Comparison of ENCODE assay signal across 8 cellular contexts in the genomic region with DNA sequence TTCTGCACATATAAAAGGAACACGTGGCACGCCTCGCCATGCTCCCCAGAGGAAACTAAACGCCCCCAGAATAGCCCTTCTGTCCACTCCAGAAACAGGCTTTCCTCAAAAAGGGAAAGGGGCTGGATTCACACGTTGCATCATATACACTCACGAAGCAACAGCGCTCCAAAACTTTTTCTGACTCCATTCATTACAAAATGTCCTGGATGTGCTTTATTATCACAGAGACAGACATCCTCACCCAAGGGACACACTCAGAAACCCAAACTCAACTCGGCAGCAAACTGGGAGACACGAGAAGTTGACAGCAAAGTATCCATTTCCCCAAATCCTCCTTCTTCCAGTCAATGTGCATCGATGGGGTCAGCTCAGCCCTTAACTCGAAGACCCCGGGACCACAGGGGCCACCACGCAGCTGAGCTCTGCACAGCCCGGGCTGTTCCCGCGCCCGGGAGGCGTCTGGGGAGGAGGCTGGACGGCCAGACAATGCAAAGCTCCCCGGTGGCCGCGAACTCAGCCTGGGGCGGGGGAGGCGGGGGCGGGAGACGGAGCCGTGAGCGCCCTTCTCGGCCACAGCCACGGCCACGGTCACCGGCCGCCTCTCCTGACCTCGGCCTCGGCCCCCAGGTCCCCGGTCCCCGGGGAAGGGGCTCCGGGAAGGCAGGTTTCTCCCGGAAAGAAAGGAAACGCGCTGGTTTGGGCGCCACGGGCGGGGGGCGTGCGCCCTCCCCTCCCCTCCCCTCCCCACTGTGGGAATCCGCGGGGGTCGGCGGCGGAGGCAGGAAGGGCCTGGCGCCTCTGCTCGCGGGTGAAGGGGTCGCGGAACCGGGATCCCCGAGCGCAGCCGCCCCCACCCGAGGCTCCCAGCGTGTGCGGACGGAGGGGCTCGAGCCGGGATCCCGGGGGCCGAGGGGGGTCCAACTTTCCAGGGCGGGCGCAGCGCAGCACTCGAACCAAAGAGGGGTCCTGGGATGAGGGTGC. TPM values are rescaled to one million over a fixed set of nuclear protein-coding genes. Genes with fewer than 3 reads are reported as not detected.
DNase-seq lines count a peak whose midpoint lies in the region; ATAC-seq, FAIRE-seq and TF ChIP-seq lines count a peak whose summit lies in the region.

No MANE protein-coding gene starts in this region.

- no peak for TF ChIP-seq EP300 in A549 (IDR thresholded peaks at IDR 0.05)

- H3K4me3 Mint-ChIP-seq in type B pancreatic cell = peak overlapping the region; percentile 93

- intact Hi-C loops in body of pancreas (cut with DNase I) (no loop called here), left lung (cut with DNase I) (loop anchor here in 1 of 2 donors (5.0 to 10.0 kb wide), 2 partner anchors 74 to 181 kb away; no protein-coding TSS in a partner anchor)

- peaks cover 11% of the 10 kb centered on the region for H3K36me3 Mint-ChIP-seq in type B pancreatic cell

- H3K4me1 Mint-ChIP-seq in type B pancreatic cell (ENCODE audit: unreplicated experiment) = peaks cover 45% of the 10 kb centered on the region

- peak; percentile 94 for FAIRE-seq in A549 (lab: Jason Lieb, UNC)

- H3K27ac ChIP-seq in A549 (peak overlapping the region; percentile 76 to 91), body of pancreas (peak overlapping the region in 3 of 4 donors; percentile 54 to 90 (median 70)), left lung (peak overlapping the region; percentile 63 to 67)

- no peaks in the 10 kb centered on the region for H3K27me3 ChIP-seq in body of pancreas
- H3K27me3 ChIP-seq in left lung = peaks cover 0 to 26% of the 10 kb centered on the region in 2 donors

- no peaks in the 10 kb centered on the region for H3K9me3 Mint-ChIP-seq in type B pancreatic cell

- H3K36me3 ChIP-seq in body of pancreas (replicated peaks in 1 of 2; ENCODE audit: insufficient read depth in 1 of 2, low read depth in 2 of 2) (no peaks in the 10 kb centered on the region), left lung (no peaks in the 10 kb centered on the region)

- 34% methylated on average over 18 of the region's 72 CpGs for WGBS in A549 (ENCODE audit: missing lambda C conversion rate)
- 2 to 35% methylated on average over 10 to 47 of the region's 72 CpGs for WGBS in body of pancreas, 2 donors

- TF ChIP-seq POLR2A in A549 (IDR thresholded peaks at IDR 0.05; ENCODE audit: low read length) (no peak), body of pancreas (IDR thresholded peaks at IDR 0.05) (peak in 1 of 3 donors; percentile 15)

- H3K4me3 ChIP-seq in A549 (peak overlapping the region; percentile 89), body of pancreas (peak overlapping the region; percentile 44 to 77), left lung (peak overlapping the region; percentile 60 to 61)

- peak overlapping the region; percentile 85 for H3K27ac Mint-ChIP-seq in type B pancreatic cell

- POLR2A ChIA-PET in A549 (lab: Yijun Ruan, JAX) (interaction anchor here (0.6 to 2.6 kb wide), 6 partner anchors 18 to 196 kb away, joined by 3 to 25 read pairs (median 6); a partner anchor contains a TSS), HEK293T (lab: Yijun Ruan, JAX) (interaction anchor here (0.7 to 1.4 kb wide), 3 partner anchors 9 to 182 kb away, joined by 3 to 5 read pairs (median 3); no protein-coding TSS in a partner anchor)

- H3K9me3 ChIP-seq in A549 = no peaks in the 10 kb centered on the region
- H3K9me3 ChIP-seq in body of pancreas = no peaks in the 10 kb centered on the region
- no peaks in the 10 kb centered on the region for H3K9me3 ChIP-seq in left lung

- TF ChIP-seq CTCF in A549 (IDR thresholded peaks at IDR 0.05) = no peak
- no peak for TF ChIP-seq CTCF in body of pancreas (IDR thresholded peaks at IDR 0.05)
- no peak for TF ChIP-seq CTCF in left lung (IDR thresholded peaks at IDR 0.05)
- no peak for TF ChIP-seq CTCF in type B pancreatic cell (conservative IDR thresholded peaks at IDR 0.05)

- CTCF ChIA-PET in A549 (lab: Yijun Ruan, JAX) = interaction anchor here (0.7 to 14.3 kb wide), 14 partner anchors 11 to 226 kb away, joined by 3 to 428 read pairs (median 35); a partner anchor contains a TSS
- CTCF ChIA-PET in HEK293T (lab: Yijun Ruan, JAX) = interaction anchor here (1.0 to 2.8 kb wide), 2 partner anchors 78 to 183 kb away, joined by 3 to 34 read pairs; no protein-coding TSS in a partner anchor

- DNase-seq in A549 (ENCODE audit: low read depth in 1 of 2, low spot score in 1 of 2) (no peak), HEK293T (ENCODE audit: extremely low spot score) (peak; percentile 46), body of pancreas (peak in 3 of 4 donors; percentile 47 to 60 (median 50)), left lung (peak; percentile 45 to 88), type B pancreatic cell (ENCODE audit: extremely low spot score, unreplicated experiment) (no peak), activated gamma-delta T cell (lab: John Stamatoyannopoulos, UW) (no peak), DMS153 treated with DMSO at 0.1 percent for 48 hours (lab: John Stamatoyannopoulos, UW; ENCODE audit: unreplicated experiment) (no peak)

- ATAC-seq in A549 (peak; percentile 10 to 49; a peak in 3 of 6 replicates), body of pancreas (no peak), left lung (peak; percentile 6), HG02970 (IDR thresholded peaks at IDR 0.05; ENCODE audit: low FRiP score, unreplicated experiment) (no peak)

- TF ChIP-seq RAD21 in A549 (conservative IDR thresholded peaks at IDR 0.05 in 1 of 2, IDR thresholded peaks at IDR 0.05 in 1 of 2) = no peak

- no peaks in the 10 kb centered on the region for H3K27me3 Mint-ChIP-seq in type B pancreatic cell

- peaks cover 16% of the 10 kb centered on the region; the same call in 2 of the 3 replicates for H3K4me1 ChIP-seq in A549
- H3K4me1 ChIP-seq in body of pancreas = peaks cover 34% of the 10 kb centered on the region
- H3K4me1 ChIP-seq in left lung = peaks cover 3 to 42% of the 10 kb centered on the region in 2 donors

- peak overlapping the region; percentile 94 for H3K4me2 ChIP-seq in A549

TF ChIP-seq in A549, 52 proteins besides CTCF, POLR2A, EP300 and RAD21 (continues in another document):
- TF ChIP-seq ESRRA (IDR thresholded peaks at IDR 0.05; ENCODE audit: borderline replicate concordance, low read length) (no peak), NFE2L2 (conservative IDR thresholded peaks at IDR 0.05; ENCODE audit: low read length) (no peak), SMC3 (IDR thresholded peaks at IDR 0.05) (no peak)
- TF ChIP-seq, protein P1, sequence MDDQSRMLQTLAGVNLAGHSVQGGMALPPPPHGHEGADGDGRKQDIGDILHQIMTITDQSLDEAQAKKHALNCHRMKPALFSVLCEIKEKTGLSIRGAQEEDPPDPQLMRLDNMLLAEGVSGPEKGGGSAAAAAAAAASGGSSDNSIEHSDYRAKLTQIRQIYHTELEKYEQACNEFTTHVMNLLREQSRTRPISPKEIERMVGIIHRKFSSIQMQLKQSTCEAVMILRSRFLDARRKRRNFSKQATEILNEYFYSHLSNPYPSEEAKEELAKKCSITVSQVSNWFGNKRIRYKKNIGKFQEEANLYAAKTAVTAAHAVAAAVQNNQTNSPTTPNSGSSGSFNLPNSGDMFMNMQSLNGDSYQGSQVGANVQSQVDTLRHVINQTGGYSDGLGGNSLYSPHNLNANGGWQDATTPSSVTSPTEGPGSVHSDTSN (IDR thresholded peaks at IDR 0.05) = no peak
- TF ChIP-seq, protein P2, sequence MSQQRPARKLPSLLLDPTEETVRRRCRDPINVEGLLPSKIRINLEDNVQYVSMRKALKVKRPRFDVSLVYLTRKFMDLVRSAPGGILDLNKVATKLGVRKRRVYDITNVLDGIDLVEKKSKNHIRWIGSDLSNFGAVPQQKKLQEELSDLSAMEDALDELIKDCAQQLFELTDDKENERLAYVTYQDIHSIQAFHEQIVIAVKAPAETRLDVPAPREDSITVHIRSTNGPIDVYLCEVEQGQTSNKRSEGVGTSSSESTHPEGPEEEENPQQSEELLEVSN (IDR thresholded peaks at IDR 0.05; ENCODE audit: borderline replicate concordance, low read depth) = peak; percentile 65; the same call in 1 of the 2 replicates

TF ChIP-seq in HEK293T, 16 proteins besides CTCF, POLR2A, EP300 and RAD21:
- TF ChIP-seq LEF1 (IDR thresholded peaks at IDR 0.05; ENCODE audit: borderline replicate concordance) (no peak), L3MBTL2 (conservative IDR thresholded peaks at IDR 0.05) (peak; percentile 64)

RNA-seq across cellular contexts. Expression of a gene that starts 1.2 kb away (rescaled TPM):
- polyA plus RNA-seq in A549 (2011; rRNA removed) = 22.2 and 24.6 TPM in 2 replicates
- 37.0 and 51.9 TPM in 2 replicates for polyA plus RNA-seq in A549 (2012; cell fraction: cytosol; rRNA removed)
- polyA plus RNA-seq in A549 (2012; cell fraction: nucleus; rRNA removed) = 48.5 and 62.7 TPM in 2 replicates
- polyA plus RNA-seq in A549 (2017; fragmentation: RNase III; extraction: RNeasy Plus Mini Kit Qiagen cat#74134 plus additional on column Dnase treatment) = 31.1 to 37.2 TPM (median 32.3 TPM) in 3 replicates
- polyA minus RNA-seq in A549 (2011; rRNA and poly(A)+ RNA removed) = 51.8 and 54.6 TPM in 2 replicates
- 10 to 100 TPM; 24.4 TPM for total RNA-seq in body of pancreas
- total RNA-seq in left lung = 10 to 100 TPM; 33.8 to 55.4 TPM
- 65.1 and 68.0 TPM in 2 replicates for total RNA-seq in type B pancreatic cell (ENCODE audit: low replicate concordance)

RNA-seq across cellular contexts. Expression of a gene that starts 18.5 kb away (rescaled TPM):
- polyA plus RNA-seq in A549 (2011; rRNA removed) (14.7 and 15.8 TPM in 2 replicates), A549 (2017; fragmentation: RNase III; extraction: RNeasy Plus Mini Kit Qiagen cat#74134 plus additional on column Dnase treatment) (21.3 to 22.4 TPM (median 22.1 TPM) in 3 replicates)
- polyA plus RNA-seq in A549 (2012; cell fraction: cytosol; rRNA removed) = 18.5 and 19.6 TPM in 2 replicates
- 9.8 and 14.0 TPM in 2 replicates for polyA plus RNA-seq in A549 (2012; cell fraction: nucleus; rRNA removed)
- 21.8 and 23.3 TPM in 2 replicates for polyA minus RNA-seq in A549 (2011; rRNA and poly(A)+ RNA removed)
- total RNA-seq in body of pancreas (1 to 10 TPM; 4.3 to 9.3 TPM), left lung (10 to 100 TPM; 10.6 to 11.6 TPM), type B pancreatic cell (ENCODE audit: low replicate concordance) (16.2 and 20.1 TPM in 2 replicates)

Comparison
In these comparisons a context has a peak if more than half of its experiments do, and no peak if none do; other contexts are left out.
1. ATAC-seq: peak in A549 (2 of 2) and left lung (single experiment); none in body of pancreas (single experiment) and HG02970 (single experiment).
2. DNase-seq: peak in HEK293T (single experiment), body of pancreas (3 of 4) and left lung (2 of 2); none in A549 (0 of 2), type B pancreatic cell (single experiment), activated gamma-delta T cell (single experiment) and DMS153 treated with DMSO at 0.1 percent for 48 hours (single experiment).
3. Peak in every context shown above with its lines, with median percentiles within 50 percentile points of each other: H3K27ac ChIP-seq and H3K4me3 ChIP-seq.